ENCODE assay signal across 8 cellular contexts in the genomic region with DNA sequence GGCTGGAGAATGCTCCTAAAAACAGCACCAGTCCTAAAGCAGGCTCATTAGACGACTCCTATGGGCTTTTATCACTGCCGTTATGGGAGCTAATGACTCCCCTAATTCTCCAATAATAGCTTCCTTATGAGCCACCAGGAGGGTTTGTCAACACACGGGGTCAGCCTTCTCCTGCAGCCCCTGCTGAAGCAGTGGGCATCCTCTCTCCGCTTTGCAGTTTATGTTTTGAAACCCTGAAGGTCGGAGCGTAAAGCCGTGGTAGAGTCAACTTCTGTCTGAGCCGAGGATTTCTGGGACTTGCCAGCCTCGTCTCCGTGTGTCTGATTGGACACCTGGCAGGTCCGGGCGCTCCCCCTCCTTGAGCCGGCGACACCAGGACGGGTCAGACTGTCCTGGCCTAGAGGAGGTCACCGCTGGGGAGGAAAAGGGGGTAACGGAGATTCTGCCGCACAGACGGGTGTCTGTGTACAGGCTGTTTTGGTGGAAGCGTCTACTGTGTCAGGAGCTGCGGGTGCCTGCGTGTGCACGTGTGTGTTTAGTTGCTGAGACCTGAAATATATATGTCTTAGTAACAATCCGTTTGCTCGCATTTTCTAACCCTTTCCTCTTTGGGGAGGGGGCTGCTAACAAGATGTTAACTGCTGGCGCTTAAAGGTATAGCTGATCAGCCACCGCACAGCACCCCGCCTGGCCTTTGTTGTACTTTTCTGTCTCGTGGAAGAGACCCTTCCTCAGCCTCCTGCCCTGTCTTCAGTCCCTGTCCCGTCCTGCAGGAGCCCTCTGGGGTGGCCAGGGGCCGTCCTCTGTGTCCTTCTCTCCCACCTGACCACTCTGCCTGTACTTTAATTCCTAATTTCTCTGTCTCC. TPM values are rescaled to one million over a fixed set of nuclear protein-coding genes. Genes with fewer than 3 reads are reported as not detected.
A peak's percentile ranks its signal among the peaks of the same experiment; 100 is the strongest.
DNase-seq lines count a peak whose midpoint lies in the region; ATAC-seq, FAIRE-seq and TF ChIP-seq lines count a peak whose summit lies in the region.

No MANE protein-coding gene starts in this region.

- H2AFZ ChIP-seq in K562 (ENCODE audit: low read depth, low read length) = peak overlapping the region; percentile 61; the same call in 1 of the 2 replicates

- H3K4me2 ChIP-seq in K562 (ENCODE audit: insufficient read depth, low read length) = peak overlapping the region; percentile 89

- peaks cover 61% of the 10 kb centered on the region for H3K79me2 ChIP-seq in K562 (ENCODE audit: control insufficient read depth, insufficient read depth, low read length)

- H3K27me3 Mint-ChIP-seq in CD4-positive, CD25-positive, alpha-beta regulatory T cell = no peaks in the 10 kb centered on the region

- H3K9me1 ChIP-seq in K562 (ENCODE audit: control insufficient read depth, insufficient read depth, low read length) = peaks cover 12% of the 10 kb centered on the region

- TF ChIP-seq RAD21 in K562 (CRISPR knock-in tag; conservative IDR thresholded peaks at IDR 0.05 in 1 of 2, IDR thresholded peaks at IDR 0.05 in 1 of 2) (no peak), liver (IDR thresholded peaks at IDR 0.05) (no peak)

- no peak overlapping the region for H3K27ac ChIP-seq in CD4-positive, CD25-positive, alpha-beta regulatory T cell (ENCODE audit: insufficient read depth, low read length, poor library complexity, severe bottlenecking)
- H3K27ac ChIP-seq in K562 (ENCODE audit: extremely low read depth, low read depth, low read length) = peak overlapping the region; percentile 59
- peak overlapping the region; percentile 23 to 80 for H3K27ac ChIP-seq in liver (ENCODE audit: low read depth in 1 of 2, low read length in 2 of 2)
- H3K27ac ChIP-seq in transverse colon = peak overlapping the region; percentile 73 to 76 (median 74)

- POLR2A ChIA-PET in K562 (lab: Yijun Ruan, JAX) = interaction anchor here (0.6 to 3.2 kb wide), 6 partner anchors 12 to 1191 kb away, joined by 3 to 10 read pairs (median 3); no protein-coding TSS in a partner anchor

- FAIRE-seq in K562 (lab: Jason Lieb, UNC) = peak; percentile 69

- in situ Hi-C loops in KBM-7 (cut with MboI; ENCODE audit: low pct_unique_long_range_greater_than_20kb, low sequenced_read_pairs) = no loop called here
- in situ Hi-C loops in K562 (cut with MboI) = no loop called here
- in situ Hi-C loops in transverse colon (cut with MboI; ENCODE audit: low pct_ligation_motif_present in 1 of 4, low pct_unique_long_range_greater_than_20kb in 1 of 4, low sequenced_read_pairs in 3 of 4) = no loop called here

- intact Hi-C loops in K562 (cut with micrococcal nuclease) (no loop called here), transverse colon (cut with DNase I; ENCODE audit: low total_unique reads) (loop anchor here (5.0 kb wide), 1 partner anchor 1487 kb away; the partner anchor contains the start of gene SLC25A23)

- TF ChIP-seq CTCF in K562 (IDR thresholded peaks at IDR 0.05 in 2 of 3, conservative IDR thresholded peaks at IDR 0.05 in 1 of 3; ENCODE audit: insufficient read depth in 2 of 3, low read depth in 1 of 3, low read length in 3 of 3) (no peak), liver (IDR thresholded peaks at IDR 0.05; ENCODE audit: low read depth, low read length, missing input control) (no peak), transverse colon (IDR thresholded peaks at IDR 0.05) (no peak)

- H3K9ac ChIP-seq in K562 (ENCODE audit: insufficient read depth in 1 of 2, low read depth in 2 of 2, low read length in 2 of 2) (peak overlapping the region; percentile 56 to 96), liver (ENCODE audit: low read depth in 1 of 2, low read length in 2 of 2) (peak overlapping the region; percentile 69 to 74)

- H4K20me1 ChIP-seq in K562 (replicated peaks; ENCODE audit: control insufficient read depth, insufficient read depth, low read length) = peaks cover 39% of the 10 kb centered on the region

- DNase-seq in CD4-positive, CD25-positive, alpha-beta regulatory T cell = peak in 2 of 3 donors; percentile 22 to 30
- DNase-seq in KBM-7 (peak; percentile 39), K562 (ENCODE audit: extremely low read depth in 1 of 4, low spot score in 3 of 4) (peak; percentile 55 to 60 (median 58)), transverse colon (peak; percentile 46), COLO668 (lab: John Stamatoyannopoulos, UW; ENCODE audit: unreplicated experiment) (no peak), NCI-H1048 (lab: John Stamatoyannopoulos, UW) (no peak), midbrain (lab: John Stamatoyannopoulos, UW) (no peak)

- CTCF ChIA-PET in K562 (lab: Yijun Ruan, JAX; ENCODE audit: low intra/inter-chr PET ratio) = no interaction called here

- TF ChIP-seq EP300 in K562 (IDR thresholded peaks at IDR 0.05; ENCODE audit: low read length) = no peak
- no peak for TF ChIP-seq EP300 in transverse colon (IDR thresholded peaks at IDR 0.05; ENCODE audit: low read depth)

- H3K9me3 Mint-ChIP-seq in CD4-positive, CD25-positive, alpha-beta regulatory T cell = no peaks in the 10 kb centered on the region

- peaks cover 18 to 52% (median 30%) of the 10 kb centered on the region in 4 donors for H3K4me1 Mint-ChIP-seq in CD4-positive, CD25-positive, alpha-beta regulatory T cell

- no peak for TF ChIP-seq POLR2A in K562 (conservative IDR thresholded peaks at IDR 0.05)
- no peak for TF ChIP-seq POLR2A in transverse colon (IDR thresholded peaks at IDR 0.05)

- no peaks in the 10 kb centered on the region for H3K9me3 ChIP-seq in CD4-positive, CD25-positive, alpha-beta regulatory T cell (ENCODE audit: control insufficient read depth in 2 of 2, low read length in 2 of 2)
- H3K9me3 ChIP-seq in K562 (replicated peaks; ENCODE audit: control insufficient read depth, insufficient read depth, low read depth, low read length) (no peaks in the 10 kb centered on the region), liver (ENCODE audit: control insufficient read depth in 4 of 4, low read length in 3 of 4) (no peaks in the 10 kb centered on the region), transverse colon (no peaks in the 10 kb centered on the region)

- H3K4me1 ChIP-seq in CD4-positive, CD25-positive, alpha-beta regulatory T cell (ENCODE audit: control insufficient read depth, insufficient read depth, low read length, poor library complexity, severe bottlenecking) = peaks cover 29% of the 10 kb centered on the region
- H3K4me1 ChIP-seq in K562 (replicated peaks in 1 of 2; ENCODE audit: control insufficient read depth in 2 of 2, insufficient read depth in 2 of 2, low read length in 2 of 2) (peaks cover 22 to 56% of the 10 kb centered on the region in 2 experiments; a peak in 4 of 5 replicates), liver (ENCODE audit: control insufficient read depth in 4 of 4, insufficient read depth in 4 of 4, low read length in 3 of 4) (peaks cover 16 to 53% (median 39%) of the 10 kb centered on the region in 4 donors), transverse colon (peaks cover 10 to 62% (median 39%) of the 10 kb centered on the region in 4 donors)

- H3K27me3 ChIP-seq in CD4-positive, CD25-positive, alpha-beta regulatory T cell (ENCODE audit: control insufficient read depth, insufficient read depth, low read length) = no peaks in the 10 kb centered on the region
- no peaks in the 10 kb centered on the region; a peak in 1 of 5 replicates for H3K27me3 ChIP-seq in K562 (ENCODE audit: control insufficient read depth in 2 of 2, insufficient read depth in 2 of 2, low read length in 2 of 2)
- no peaks in the 10 kb centered on the region for H3K27me3 ChIP-seq in liver (ENCODE audit: control insufficient read depth in 4 of 4, insufficient read depth in 4 of 4, low read length in 3 of 4)
- H3K27me3 ChIP-seq in transverse colon = no peaks in the 10 kb centered on the region

- peak overlapping the region; percentile 90 to 95 (median 93) for H3K4me3 Mint-ChIP-seq in CD4-positive, CD25-positive, alpha-beta regulatory T cell

- H3K27ac Mint-ChIP-seq in CD4-positive, CD25-positive, alpha-beta regulatory T cell = peak overlapping the region in 2 of 3 donors; percentile 91 to 96

- no TSS peak for BruUV-seq in K562 (replicated peaks; lab: Mats Ljungman, UMichigan)

- no peaks in the 10 kb centered on the region for H3K36me3 Mint-ChIP-seq in CD4-positive, CD25-positive, alpha-beta regulatory T cell

- ATAC-seq in CD4-positive, CD25-positive, alpha-beta regulatory T cell (ENCODE audit: low read depth in 2 of 2) = no peak
- peak; percentile 5 for ATAC-seq in K562

- no peaks in the 10 kb centered on the region for H3K36me3 ChIP-seq in CD4-positive, CD25-positive, alpha-beta regulatory T cell (ENCODE audit: control insufficient read depth, insufficient read depth, low read length)
- H3K36me3 ChIP-seq in K562 (ENCODE audit: control insufficient read depth, insufficient read depth, low read length) = no peaks in the 10 kb centered on the region; the same call in 2 of the 3 replicates
- H3K36me3 ChIP-seq in liver (ENCODE audit: control insufficient read depth in 4 of 4, insufficient read depth in 3 of 4, low read depth in 1 of 4, low read length in 3 of 4) = no peaks in the 10 kb centered on the region
- no peaks in the 10 kb centered on the region for H3K36me3 ChIP-seq in transverse colon

- 2% methylated on average over 31 of the region's 31 CpGs for WGBS in K562 (ENCODE audit: insufficient coverage, low coverage, missing lambda C conversion rate)
- WGBS in liver = 17% methylated on average over 31 of the region's 31 CpGs
- WGBS in transverse colon (ENCODE audit: low coverage in 1 of 2), 2 donors = 6 to 21% methylated on average over 3 to 29 of the region's 31 CpGs

- peak overlapping the region; percentile 78 for H3K4me3 ChIP-seq in CD4-positive, CD25-positive, alpha-beta regulatory T cell (ENCODE audit: low read depth, low read length)
- H3K4me3 ChIP-seq in K562 = peak overlapping the region; percentile 61
- H3K4me3 ChIP-seq in liver (ENCODE audit: low read depth in 1 of 3, low read length in 3 of 3) = peak overlapping the region; percentile 67 to 87 (median 80)
- peak overlapping the region; percentile 67 to 90 (median 84) for H3K4me3 ChIP-seq in transverse colon

RNA-seq across cellular contexts. Expression of gene KDM4B, which starts 1.9 kb away (rescaled TPM):
- 70.0 TPM for total RNA-seq in CD4-positive, CD25-positive, alpha-beta regulatory T cell
- 1 to 10 TPM; 6.3 to 8.8 (median 7.9) TPM for polyA plus RNA-seq in CD4-positive, CD25-positive, alpha-beta regulatory T cell
- total RNA-seq in K562 (2011; cell fraction: chromatin; rRNA removed; ENCODE audit: low replicate concordance) = 107 and 202 TPM in 2 replicates
- 89.1 and 93.6 TPM in 2 replicates for total RNA-seq in K562 (2011; cell fraction: nucleolus; rRNA removed)
- 45.3 and 67.9 TPM in 2 replicates for total RNA-seq in K562 (2011; cell fraction: nucleoplasm; rRNA removed)
- total RNA-seq in K562 (2014; rRNA removed) (11.0 and 12.0 TPM in 2 replicates), K562 (2014; rRNA removed; fragmentation: Illumina TruSeq; extraction: Trizol) (3.6 and 4.5 TPM in 2 replicates), K562 (2015; rRNA removed; fragmentation: Illumina TruSeq; extraction: Trizol) (7.3 and 7.7 TPM in 2 replicates), K562 (2021) (29.9 TPM in 2 replicates), liver (10 to 100 TPM; 14.1 to 19.7 TPM), transverse colon (10 to 100 TPM; 26.6 to 84.2 (median 39.9) TPM)
- polyA plus RNA-seq in K562 (2011; rRNA removed) (11.2 and 20.3 TPM in 2 replicates), K562 (2014; fragmentation: Illumina TruSeq; extraction: Trizol) (5.1 and 10.5 TPM in 2 replicates), K562 (2014; fragmentation: Nextera tagmentation; extraction: Ambion mirVana) (under 1 TPM; 0.21 to 0.25 TPM), K562 (2014; rRNA removed) (11.5 and 13.7 TPM in 2 replicates), liver (10 to 100 TPM in 1 of 2 donors, 1 to 10 TPM in 1; 3.2 to 11.6 TPM)
- polyA plus RNA-seq in K562 (2011; cell fraction: cytosol; rRNA removed) = 10.4 and 17.7 TPM in 2 replicates
- 25.6 and 35.2 TPM in 2 replicates for polyA plus RNA-seq in K562 (2011; cell fraction: nucleus; rRNA removed)
- polyA plus RNA-seq in K562 (2012) = 16.8 and 24.0 TPM in 2 replicates
- polyA minus RNA-seq in K562 (2011; rRNA and poly(A)+ RNA removed) = 10.5 and 14.0 TPM in 2 replicates
- 34.8 and 59.5 TPM in 2 replicates for polyA minus RNA-seq in K562 (2011; cell fraction: cytosol; rRNA and poly(A)+ RNA removed)
- polyA minus RNA-seq in K562 (2011; cell fraction: nucleus; rRNA and poly(A)+ RNA removed) = 26.9 and 35.7 TPM in 2 replicates

Comparison
In these comparisons a context has a peak if more than half of its experiments do, and no peak if none do; other contexts are left out.
1. DNase-seq: peak in CD4-positive, CD25-positive, alpha-beta regulatory T cell (2 of 3), KBM-7 (single experiment), K562 (4 of 4) and transverse colon (single experiment); none in COLO668 (single experiment), NCI-H1048 (single experiment) and midbrain (single experiment).
2. Peak in every context shown above with its lines, with median percentiles within 50 percentile points of each other: H3K4me3 ChIP-seq.